8 cellular contexts compared by ENCODE assay signal in genomic region chr12:76455582-76456345, GRCh38.
A peak's percentile ranks its signal among the peaks of the same experiment; 100 is the strongest.
DNase-seq lines count a peak whose midpoint lies in the region; ATAC-seq and TF ChIP-seq lines count a peak whose summit lies in the region.

No MANE protein-coding gene starts in this region.

- H3K27ac ChIP-seq in HL-60 (replicated peaks): no peak overlapping the region

- no peaks in the 10 kb centered on the region for H3K27me3 ChIP-seq in HL-60 (ENCODE audit: insufficient read depth, poor library complexity, severe bottlenecking)

- ATAC-seq in GM21528 (IDR thresholded peaks at IDR 0.05; ENCODE audit: low FRiP score, unreplicated experiment): peak; percentile 93
- ATAC-seq in stimulated activated naive B cell treated with anti-CD40 and anti-IgM and Interleukin-4, amounts not matched to agents 10 μg/mL and 1 μg/mL and 100 μg/mL, for 72 hours (replicated peaks): peak; percentile 98 to 99

- no peak overlapping the region for H3K27ac Mint-ChIP-seq in stimulated activated naive B cell treated with anti-CD40 and anti-IgM and Interleukin-4, amounts not matched to agents 10 μg/mL and 1 μg/mL and 100 μg/mL, for 72 hours

- no peak overlapping the region for H3K4me3 Mint-ChIP-seq in stimulated activated naive B cell treated with anti-CD40 and anti-IgM and Interleukin-4, amounts not matched to agents 10 μg/mL and 1 μg/mL and 100 μg/mL, for 72 hours

- H3K36me3 Mint-ChIP-seq in stimulated activated naive B cell treated with anti-CD40 and anti-IgM and Interleukin-4, amounts not matched to agents 10 μg/mL and 1 μg/mL and 100 μg/mL, for 72 hours: peaks cover 7 to 10% of the 10 kb centered on the region in 2 donors

- H3K4me3 ChIP-seq in HL-60 (replicated peaks; ENCODE audit: insufficient read depth, low read length): no peak overlapping the region

- TF ChIP-seq CTCF in HL-60 (IDR thresholded peaks at IDR 0.05; ENCODE audit: insufficient read depth, low read length): peak; percentile 32

- DNase-seq in activated CD4-positive, alpha-beta T cell treated with anti-CD3 and anti-CD28 coated beads for 48 hours: peak; percentile 30
- no peak for DNase-seq in activated CD4-positive, alpha-beta T cell treated with anti-CD3 and anti-CD28 coated beads for 1 hour
- DNase-seq in HL-60 (ENCODE audit: low read depth in 1 of 2, low spot score in 1 of 2) (peak; percentile 16 to 28), NCI-H82 (lab: John Stamatoyannopoulos, UW) (peak; percentile 67), astrocyte of the hippocampus (ENCODE audit: low read depth, low spot score) (peak; percentile 88), iPS-NIHi7 (ENCODE audit: extremely low spot score) (peak; percentile 40)
- DNase-seq in stimulated activated naive B cell treated with anti-CD40 and anti-IgM and Interleukin-4, amounts not matched to agents 10 μg/mL and 1 μg/mL and 100 μg/mL, for 72 hours: peak; percentile 15

- H3K4me1 Mint-ChIP-seq in stimulated activated naive B cell treated with anti-CD40 and anti-IgM and Interleukin-4, amounts not matched to agents 10 μg/mL and 1 μg/mL and 100 μg/mL, for 72 hours: peaks cover under 1 to 7% of the 10 kb centered on the region in 2 donors

- H3K9me3 Mint-ChIP-seq in stimulated activated naive B cell treated with anti-CD40 and anti-IgM and Interleukin-4, amounts not matched to agents 10 μg/mL and 1 μg/mL and 100 μg/mL, for 72 hours: no peaks in the 10 kb centered on the region

- no peaks in the 10 kb centered on the region for H3K27me3 Mint-ChIP-seq in stimulated activated naive B cell treated with anti-CD40 and anti-IgM and Interleukin-4, amounts not matched to agents 10 μg/mL and 1 μg/mL and 100 μg/mL, for 72 hours
